29 cellular contexts compared by ENCODE assay signal in the genomic region with DNA sequence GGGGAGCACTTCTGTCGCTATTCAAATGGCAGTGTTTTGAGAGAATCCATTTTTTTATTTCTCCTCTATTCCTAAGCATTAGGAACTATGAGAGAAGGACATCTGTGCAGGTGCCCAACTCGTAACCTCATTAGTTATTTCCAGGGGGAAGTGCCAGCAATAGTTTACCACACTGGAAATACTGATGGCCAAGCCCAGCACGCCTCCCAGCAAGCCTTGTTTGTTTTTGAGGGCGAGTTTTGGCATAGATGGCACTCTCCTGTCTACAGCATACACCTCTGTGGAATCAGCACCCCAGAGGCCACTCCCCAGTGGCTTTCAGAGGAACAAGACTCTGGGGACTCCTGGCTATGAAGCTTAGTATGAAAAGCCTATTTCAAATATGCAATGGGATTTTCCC. TPM values are rescaled to one million over a fixed set of nuclear protein-coding genes. Genes with fewer than 3 reads are reported as not detected.
DNase-seq lines count a peak whose midpoint lies in the region; ATAC-seq and TF ChIP-seq lines count a peak whose summit lies in the region.
"Had no signal": no experiment of that assay in that cellular context is flagged by ENCODE, and none has a peak within 500 bp of the region (broad histone marks: within the 10 kb centered on the region; RNA-seq: fewer than 3 reads in every experiment).

No MANE protein-coding gene starts in this region.

- H3K9me3 ChIP-seq in prostate gland (no peaks in the 10 kb centered on the region), MG63 (no peaks in the 10 kb centered on the region)
- H3K9me3 ChIP-seq: BLaER1, colonic mucosa, HAP-1, heart left ventricle, Peyer's patch had no signal

- H3K36me3 ChIP-seq in prostate gland = peaks cover under 1 to 13% of the 10 kb centered on the region in 2 donors
- H3K36me3 ChIP-seq in MG63 = peaks cover 58% of the 10 kb centered on the region

- no peaks in the 10 kb centered on the region for H3K4me1 ChIP-seq in prostate gland (replicated peaks)
- H3K4me1 ChIP-seq: colonic mucosa, HAP-1, heart left ventricle, Peyer's patch had no signal

- peak overlapping the region; percentile 20 to 42 for H3K27ac ChIP-seq in prostate gland
- H3K27ac ChIP-seq: BLaER1, colonic mucosa, heart left ventricle, Peyer's patch had no signal

- DNase-seq in COR-L47 (lab: John Stamatoyannopoulos, UW) = peak; percentile 88
- DNase-seq in NCI-H345 (lab: John Stamatoyannopoulos, UW) = peak; percentile 77
- peak; percentile 75 for DNase-seq in prostate gland (ENCODE audit: low spot score)
- no peak for DNase-seq in MG63
- no peak for DNase-seq in activated CD4-positive, alpha-beta T cell treated with anti-CD3 and anti-CD28 coated beads for 4 hours
- DNase-seq: activated CD8-positive, alpha-beta memory T cell treated with anti-CD3 and anti-CD28 coated beads, Interleukin-2, amount 10 ng/mL, durations not matched to agents 7 days and 5 days; activated naive CD4-positive, alpha-beta T cell treated with Interleukin-2 at 50 U/mL for 16 hours; amygdala; colonic mucosa; effector memory CD4-positive, alpha-beta T cell; erythroblast; GDM1; heart left ventricle; KBM-7; kidney; NCI-H1436 treated with DMSO at 0.1 percent for 48 hours; NCI-H524 treated with DMSO at 0.1 percent for 48 hours; Peyer's patch; SHP77 treated with DMSO at 0.1 percent for 48 hours; stimulated activated naive CD8-positive, alpha-beta T cell treated with anti-CD3 and anti-CD28 coated beads, Interleukin-15, amount 100 ng/mL, for 72 hours; SW 1271; T1000; trophoblast cell had no signal

- no peak for TF ChIP-seq POLR2A in prostate gland (IDR thresholded peaks at IDR 0.05)

- intact Hi-C loops in prostate gland (cut with DNase I) = no loop called here

- WGBS in prostate gland = 53% methylated on average over 4 of the region's 4 CpGs

- peak in 2 of 4 experiments; percentile 15 to 16 for TF ChIP-seq CTCF in prostate gland (IDR thresholded peaks at IDR 0.05)

- H3K4me3 ChIP-seq in prostate gland (no peak overlapping the region), MG63 (no peak overlapping the region)
- H3K4me3 ChIP-seq: BLaER1, colonic mucosa, HAP-1, heart left ventricle, Peyer's patch had no signal

- H3K27me3 ChIP-seq in prostate gland (replicated peaks; ENCODE audit: insufficient read depth) (no peaks in the 10 kb centered on the region), MG63 (no peaks in the 10 kb centered on the region)
- H3K27me3 ChIP-seq: BLaER1, colonic mucosa, heart left ventricle, Peyer's patch had no signal

- ATAC-seq in esophagus mucosa (peak; percentile 49), GM21619 (IDR thresholded peaks at IDR 0.05; ENCODE audit: unreplicated experiment) (no peak), GM18867 (IDR thresholded peaks at IDR 0.05; ENCODE audit: unreplicated experiment) (no peak)
- ATAC-seq: activated CD8-positive, alpha-beta memory T cell treated with anti-CD3 and anti-CD28 coated beads, Interleukin-2, amount 10 ng/mL, durations not matched to agents 7 days and 5 days; heart left ventricle; stimulated activated naive CD8-positive, alpha-beta T cell treated with anti-CD3 and anti-CD28 coated beads, Interleukin-15, amount 100 ng/mL, for 72 hours; WTC11 had no signal

RNA-seq across cellular contexts. Expression of a gene that starts 36.6 kb away (rescaled TPM):
- total RNA-seq in esophagus mucosa (8.3 TPM), prostate gland (10 to 100 TPM; 25.0 to 26.0 TPM)
- total RNA-seq in MG63 (2014; rRNA removed; shearing (Covaris generic); ENCODE audit: low replicate concordance) = 2.8 and 5.7 TPM in 2 replicates

RNA-seq across cellular contexts. Expression of a gene that starts 51.1 kb away (rescaled TPM):
- 19.1 TPM for total RNA-seq in esophagus mucosa
- total RNA-seq in prostate gland = 10 to 100 TPM; 32.5 to 35.2 TPM
- 2.4 and 16.3 TPM in 2 replicates for total RNA-seq in MG63 (2014; rRNA removed; shearing (Covaris generic); ENCODE audit: low replicate concordance)

Comparison
In these comparisons a context has a peak if more than half of its experiments do, and no peak if none do; other contexts are left out.
1. DNase-seq: peak in COR-L47 (single experiment), NCI-H345 (single experiment) and prostate gland (single experiment); none in MG63 (single experiment) and activated CD4-positive, alpha-beta T cell treated with anti-CD3 and anti-CD28 coated beads for 4 hours (0 of 2).